ENCODE assay signal across 1 cellular context in the genomic region with DNA sequence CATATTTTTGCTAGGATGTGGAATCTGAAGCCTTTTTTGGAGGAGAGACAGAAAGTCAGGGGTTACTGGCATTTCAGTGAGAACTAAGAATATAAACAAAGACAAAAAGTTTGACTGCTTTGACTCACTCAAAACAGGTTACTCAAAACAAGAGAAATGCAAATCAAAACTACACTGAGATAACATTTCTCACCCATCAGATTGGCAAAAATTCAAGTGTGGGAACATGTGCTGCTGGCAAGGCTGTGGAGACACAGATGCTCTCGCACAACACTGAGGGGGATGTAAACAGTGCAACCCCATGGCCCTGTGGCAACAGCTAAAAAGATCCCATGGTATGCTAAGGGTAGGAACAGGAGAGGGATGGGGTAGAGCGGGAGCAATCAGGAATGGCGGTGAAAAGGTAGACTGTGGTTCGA.
TF ChIP-seq lines count a peak whose summit lies in the region.

No MANE protein-coding gene starts in this region.

TF ChIP-seq in GM23338, 12 proteins besides CTCF, POLR2A, EP300 and RAD21 (continued from another document):
- TF ChIP-seq, protein P1, sequence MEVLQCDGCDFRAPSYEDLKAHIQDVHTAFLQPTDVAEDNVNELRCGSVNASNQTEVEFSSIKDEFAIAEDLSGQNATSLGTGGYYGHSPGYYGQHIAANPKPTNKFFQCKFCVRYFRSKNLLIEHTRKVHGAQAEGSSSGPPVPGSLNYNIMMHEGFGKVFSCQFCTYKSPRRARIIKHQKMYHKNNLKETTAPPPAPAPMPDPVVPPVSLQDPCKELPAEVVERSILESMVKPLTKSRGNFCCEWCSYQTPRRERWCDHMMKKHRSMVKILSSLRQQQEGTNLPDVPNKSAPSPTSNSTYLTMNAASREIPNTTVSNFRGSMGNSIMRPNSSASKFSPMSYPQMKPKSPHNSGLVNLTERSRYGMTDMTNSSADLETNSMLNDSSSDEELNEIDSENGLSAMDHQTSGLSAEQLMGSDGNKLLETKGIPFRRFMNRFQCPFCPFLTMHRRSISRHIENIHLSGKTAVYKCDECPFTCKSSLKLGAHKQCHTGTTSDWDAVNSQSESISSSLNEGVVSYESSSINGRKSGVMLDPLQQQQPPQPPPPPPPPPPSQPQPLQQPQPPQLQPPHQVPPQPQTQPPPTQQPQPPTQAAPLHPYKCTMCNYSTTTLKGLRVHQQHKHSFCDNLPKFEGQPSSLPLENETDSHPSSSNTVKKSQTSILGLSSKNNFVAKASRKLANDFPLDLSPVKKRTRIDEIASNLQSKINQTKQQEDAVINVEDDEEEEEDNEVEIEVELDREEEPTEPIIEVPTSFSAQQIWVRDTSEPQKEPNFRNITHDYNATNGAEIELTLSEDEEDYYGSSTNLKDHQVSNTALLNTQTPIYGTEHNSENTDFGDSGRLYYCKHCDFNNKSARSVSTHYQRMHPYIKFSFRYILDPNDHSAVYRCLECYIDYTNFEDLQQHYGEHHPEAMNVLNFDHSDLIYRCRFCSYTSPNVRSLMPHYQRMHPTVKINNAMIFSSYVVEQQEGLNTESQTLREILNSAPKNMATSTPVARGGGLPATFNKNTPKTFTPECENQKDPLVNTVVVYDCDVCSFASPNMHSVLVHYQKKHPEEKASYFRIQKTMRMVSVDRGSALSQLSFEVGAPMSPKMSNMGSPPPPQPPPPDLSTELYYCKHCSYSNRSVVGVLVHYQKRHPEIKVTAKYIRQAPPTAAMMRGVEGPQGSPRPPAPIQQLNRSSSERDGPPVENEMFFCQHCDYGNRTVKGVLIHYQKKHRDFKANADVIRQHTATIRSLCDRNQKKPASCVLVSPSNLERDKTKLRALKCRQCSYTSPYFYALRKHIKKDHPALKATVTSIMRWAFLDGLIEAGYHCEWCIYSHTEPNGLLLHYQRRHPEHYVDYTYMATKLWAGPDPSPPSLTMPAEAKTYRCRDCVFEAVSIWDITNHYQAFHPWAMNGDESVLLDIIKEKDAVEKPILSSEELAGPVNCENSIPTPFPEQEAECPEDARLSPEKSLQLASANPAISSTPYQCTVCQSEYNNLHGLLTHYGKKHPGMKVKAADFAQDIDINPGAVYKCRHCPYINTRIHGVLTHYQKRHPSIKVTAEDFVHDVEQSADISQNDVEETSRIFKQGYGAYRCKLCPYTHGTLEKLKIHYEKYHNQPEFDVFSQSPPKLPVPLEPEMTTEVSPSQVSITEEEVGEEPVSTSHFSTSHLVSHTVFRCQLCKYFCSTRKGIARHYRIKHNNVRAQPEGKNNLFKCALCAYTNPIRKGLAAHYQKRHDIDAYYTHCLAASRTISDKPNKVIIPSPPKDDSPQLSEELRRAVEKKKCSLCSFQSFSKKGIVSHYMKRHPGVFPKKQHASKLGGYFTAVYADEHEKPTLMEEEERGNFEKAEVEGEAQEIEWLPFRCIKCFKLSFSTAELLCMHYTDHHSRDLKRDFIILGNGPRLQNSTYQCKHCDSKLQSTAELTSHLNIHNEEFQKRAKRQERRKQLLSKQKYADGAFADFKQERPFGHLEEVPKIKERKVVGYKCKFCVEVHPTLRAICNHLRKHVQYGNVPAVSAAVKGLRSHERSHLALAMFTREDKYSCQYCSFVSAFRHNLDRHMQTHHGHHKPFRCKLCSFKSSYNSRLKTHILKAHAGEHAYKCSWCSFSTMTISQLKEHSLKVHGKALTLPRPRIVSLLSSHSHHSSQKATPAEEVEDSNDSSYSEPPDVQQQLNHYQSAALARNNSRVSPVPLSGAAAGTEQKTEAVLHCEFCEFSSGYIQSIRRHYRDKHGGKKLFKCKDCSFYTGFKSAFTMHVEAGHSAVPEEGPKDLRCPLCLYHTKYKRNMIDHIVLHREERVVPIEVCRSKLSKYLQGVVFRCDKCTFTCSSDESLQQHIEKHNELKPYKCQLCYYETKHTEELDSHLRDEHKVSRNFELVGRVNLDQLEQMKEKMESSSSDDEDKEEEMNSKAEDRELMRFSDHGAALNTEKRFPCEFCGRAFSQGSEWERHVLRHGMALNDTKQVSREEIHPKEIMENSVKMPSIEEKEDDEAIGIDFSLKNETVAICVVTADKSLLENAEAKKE (CRISPR knock-in tag; IDR thresholded peaks at IDR 0.05) = no peak
- no peak for TF ChIP-seq POLR2AphosphoS5 (IDR thresholded peaks at IDR 0.05; ENCODE audit: low read depth)
